8 cellular contexts compared by ENCODE assay signal in genomic region chr20:59033093-59033492, GRCh38. TPM values are rescaled to one million over a fixed set of nuclear protein-coding genes. Genes with fewer than 3 reads are reported as not detected.
DNase-seq lines count a peak whose midpoint lies in the region; ATAC-seq and TF ChIP-seq lines count a peak whose summit lies in the region.

No MANE protein-coding gene starts in this region.

- H3K9me3 ChIP-seq in RWPE2 (ENCODE audit: severe bottlenecking) = no peaks in the 10 kb centered on the region
- no peaks in the 10 kb centered on the region for H3K9me3 ChIP-seq in esophagus muscularis mucosa

- intact Hi-C loops in esophagus muscularis mucosa (cut with DNase I) = loop anchor here (5.0 to 10.0 kb wide), 3 partner anchors 51 to 728 kb away; partner anchors contain the start of genes NELFCD and RAB22A

- DNase-seq in GM12864 (ENCODE audit: low read depth) (no peak), RWPE2 (ENCODE audit: low spot score) (no peak), esophagus muscularis mucosa (ENCODE audit: extremely low spot score) (no peak), retinal pigment epithelial cell (ENCODE audit: low read depth) (no peak), GM03348 (ENCODE audit: low spot score) (no peak)
- DNase-seq in activated effector memory CD4-positive, alpha-beta T cell treated with Interleukin-2 at 50 U/mL for 16 hours = no peak
- no peak for DNase-seq in stimulated activated naive CD4-positive, alpha-beta T cell treated with Interleukin-2 at 50 U/mL for 16 hours (lab: John Stamatoyannopoulos, UW)

- peaks cover 43% of the 10 kb centered on the region for H3K4me1 ChIP-seq in RWPE2 (ENCODE audit: insufficient read depth, poor library complexity, severe bottlenecking)
- peaks cover 32 to 45% (median 41%) of the 10 kb centered on the region in 4 donors for H3K4me1 ChIP-seq in esophagus muscularis mucosa

- no peak for TF ChIP-seq POLR2A in esophagus muscularis mucosa (IDR thresholded peaks at IDR 0.05; ENCODE audit: low read depth)

- peak overlapping the region; percentile 59 for H3K27ac ChIP-seq in RWPE2 (ENCODE audit: poor library complexity, severe bottlenecking)
- H3K27ac ChIP-seq in esophagus muscularis mucosa (replicated peaks in 1 of 4) = peak overlapping the region; percentile 87 to 93 (median 90)

- 95% methylated on average over 1 of the region's 1 CpG for WGBS in esophagus muscularis mucosa

- no peak for ATAC-seq in RWPE2 (ENCODE audit: low read depth)
- no peak for ATAC-seq in HG03175 (IDR thresholded peaks at IDR 0.05; ENCODE audit: unreplicated experiment)

- H3K27me3 ChIP-seq in RWPE2 (ENCODE audit: insufficient read depth, poor library complexity, severe bottlenecking) (no peaks in the 10 kb centered on the region), esophagus muscularis mucosa (no peaks in the 10 kb centered on the region)

- H3K4me3 ChIP-seq in GM12864 (ENCODE audit: low read depth, low read length) = peak overlapping the region; percentile 66; the same call in 1 of the 2 replicates
- H3K4me3 ChIP-seq in RWPE2 (ENCODE audit: severe bottlenecking) = peak overlapping the region; percentile 68
- peak overlapping the region; percentile 79 to 89 (median 86) for H3K4me3 ChIP-seq in esophagus muscularis mucosa
- peak overlapping the region; percentile 60 for H3K4me3 ChIP-seq in retinal pigment epithelial cell (ENCODE audit: low read length)

- TF ChIP-seq CTCF in GM12864 (IDR thresholded peaks at IDR 0.05; ENCODE audit: low read depth, low read length, missing control alignments) (no peak), RWPE2 (IDR thresholded peaks at IDR 0.05; ENCODE audit: poor library complexity, severe bottlenecking) (no peak), esophagus muscularis mucosa (IDR thresholded peaks at IDR 0.05) (no peak), retinal pigment epithelial cell (conservative IDR thresholded peaks at IDR 0.05; ENCODE audit: low read depth, low read length) (no peak)

- TF ChIP-seq EP300 in esophagus muscularis mucosa (IDR thresholded peaks at IDR 0.05) = no peak

- peaks cover 82% of the 10 kb centered on the region for H3K36me3 ChIP-seq in RWPE2 (ENCODE audit: low read depth)
- peaks cover 33 to 67% (median 54%) of the 10 kb centered on the region in 4 donors for H3K36me3 ChIP-seq in esophagus muscularis mucosa

RNA-seq across cellular contexts. Expression of gene ATP5F1E, which starts 1.0 kb away (rescaled TPM):
- 10 to 100 TPM; 30.8 to 44.0 (median 37.2) TPM for total RNA-seq in esophagus muscularis mucosa

RNA-seq across cellular contexts. Expression of gene PRELID3B, which starts 9.5 kb away (rescaled TPM):
- total RNA-seq in esophagus muscularis mucosa = 10 to 100 TPM; 32.0 to 48.4 (median 36.6) TPM

RNA-seq across cellular contexts. Expression of gene TUBB1, which starts 13.9 kb away (rescaled TPM):
- total RNA-seq in esophagus muscularis mucosa = under 1 TPM in 2 of 4 donors, not detected in 2; under 0.01 to 0.83 TPM

RNA-seq across cellular contexts. Expression of gene CTSZ, which starts 26.0 kb away (rescaled TPM):
- 100 to 1,000 TPM; 136 to 267 (median 190) TPM for total RNA-seq in esophagus muscularis mucosa

RNA-seq across cellular contexts. Expression of gene NELFCD, which starts 52.0 kb away (rescaled TPM):
- total RNA-seq in esophagus muscularis mucosa = 10 to 100 TPM; 30.5 to 41.5 (median 34.9) TPM
